8 cellular contexts compared by ENCODE assay signal in genomic region chr12:76559277-76560082, GRCh38. TPM values are rescaled to one million over a fixed set of nuclear protein-coding genes. Genes with fewer than 3 reads are reported as not detected.
DNase-seq lines count a peak whose midpoint lies in the region; ATAC-seq and TF ChIP-seq lines count a peak whose summit lies in the region.

A gene with protein sequence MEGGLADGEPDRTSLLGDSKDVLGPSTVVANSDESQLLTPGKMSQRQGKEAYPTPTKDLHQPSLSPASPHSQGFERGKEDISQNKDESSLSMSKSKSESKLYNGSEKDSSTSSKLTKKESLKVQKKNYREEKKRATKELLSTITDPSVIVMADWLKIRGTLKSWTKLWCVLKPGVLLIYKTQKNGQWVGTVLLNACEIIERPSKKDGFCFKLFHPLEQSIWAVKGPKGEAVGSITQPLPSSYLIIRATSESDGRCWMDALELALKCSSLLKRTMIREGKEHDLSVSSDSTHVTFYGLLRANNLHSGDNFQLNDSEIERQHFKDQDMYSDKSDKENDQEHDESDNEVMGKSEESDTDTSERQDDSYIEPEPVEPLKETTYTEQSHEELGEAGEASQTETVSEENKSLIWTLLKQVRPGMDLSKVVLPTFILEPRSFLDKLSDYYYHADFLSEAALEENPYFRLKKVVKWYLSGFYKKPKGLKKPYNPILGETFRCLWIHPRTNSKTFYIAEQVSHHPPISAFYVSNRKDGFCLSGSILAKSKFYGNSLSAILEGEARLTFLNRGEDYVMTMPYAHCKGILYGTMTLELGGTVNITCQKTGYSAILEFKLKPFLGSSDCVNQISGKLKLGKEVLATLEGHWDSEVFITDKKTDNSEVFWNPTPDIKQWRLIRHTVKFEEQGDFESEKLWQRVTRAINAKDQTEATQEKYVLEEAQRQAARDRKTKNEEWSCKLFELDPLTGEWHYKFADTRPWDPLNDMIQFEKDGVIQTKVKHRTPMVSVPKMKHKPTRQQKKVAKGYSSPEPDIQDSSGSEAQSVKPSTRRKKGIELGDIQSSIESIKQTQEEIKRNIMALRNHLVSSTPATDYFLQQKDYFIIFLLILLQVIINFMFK (minus strand): TSS chr12:76559771. CDS start chr12:76487551, 72,220 bp downstream.

- H3K4me3 Mint-ChIP-seq in Calu3 (ENCODE audit: low read depth, unreplicated experiment), result peak within 1 kb of the TSS; percentile 90
- peak within 1 kb of the TSS; percentile 95 for H3K4me3 Mint-ChIP-seq in endodermal cell

- ATAC-seq in GM21390 (IDR thresholded peaks at IDR 0.05; ENCODE audit: unreplicated experiment), result peak; percentile 75

- H3K4me1 Mint-ChIP-seq in Calu3 (ENCODE audit: low read depth, unreplicated experiment) (peaks cover 23% of the 10 kb centered on the region), endodermal cell (peaks cover 37% of the 10 kb centered on the region)

- H3K36me3 ChIP-seq in HUES48 (ENCODE audit: control insufficient read depth, insufficient read depth, low read length), result no peaks in the 10 kb centered on the region
- H3K36me3 ChIP-seq in NT2/D1 (ENCODE audit: insufficient read depth, insufficient read length, low read length), result no peaks in the 10 kb centered on the region
- H3K36me3 ChIP-seq in endodermal cell (ENCODE audit: control insufficient read depth, insufficient read depth, low read length), result no peaks in the 10 kb centered on the region
- peaks cover 4% of the 10 kb centered on the region for H3K36me3 ChIP-seq in mesodermal cell (ENCODE audit: control insufficient read depth, insufficient read depth, low read length)

- CTCF ChIA-PET in Calu3 (lab: Charles Lee), result interaction anchor here (0.6 kb wide), 1 partner anchor 23 kb away, joined by 3 read pairs; no protein-coding TSS in a partner anchor

- H3K36me3 Mint-ChIP-seq in Calu3 (ENCODE audit: insufficient read depth, unreplicated experiment), result peaks cover 30% of the 10 kb centered on the region
- no peaks in the 10 kb centered on the region for H3K36me3 Mint-ChIP-seq in endodermal cell (ENCODE audit: low read depth)

- no peaks in the 10 kb centered on the region for H3K27me3 ChIP-seq in HUES48 (ENCODE audit: control insufficient read depth, insufficient read depth, low read length)
- H3K27me3 ChIP-seq in NT2/D1 (ENCODE audit: insufficient read depth, insufficient read length), result no peaks in the 10 kb centered on the region
- H3K27me3 ChIP-seq in endodermal cell (ENCODE audit: control insufficient read depth, insufficient read depth, low read length, poor library complexity, severe bottlenecking), result no peaks in the 10 kb centered on the region

- H3K9me3 Mint-ChIP-seq in Calu3 (ENCODE audit: low read depth, unreplicated experiment), result no peaks in the 10 kb centered on the region
- H3K9me3 Mint-ChIP-seq in endodermal cell, result no peaks in the 10 kb centered on the region

- H3K4me1 ChIP-seq in HUES48 (ENCODE audit: control insufficient read depth, insufficient read depth, low read length) (peaks cover 18% of the 10 kb centered on the region), NT2/D1 (ENCODE audit: insufficient read depth, insufficient read length) (no peaks in the 10 kb centered on the region), endodermal cell (ENCODE audit: control insufficient read depth, insufficient read depth, low read length) (no peaks in the 10 kb centered on the region), mesodermal cell (ENCODE audit: control insufficient read depth, insufficient read depth, low read length, poor library complexity, severe bottlenecking) (peaks cover 12% of the 10 kb centered on the region)

- H3K4me3 ChIP-seq in HUES48 (ENCODE audit: low read depth, low read length) (peak within 1 kb of the TSS; percentile 90), NT2/D1 (ENCODE audit: insufficient read length, low read depth) (peak within 1 kb of the TSS; percentile 93), endodermal cell (ENCODE audit: low read length) (peak within 1 kb of the TSS; percentile 93), mesodermal cell (ENCODE audit: extremely low read depth, insufficient read depth, low read length, poor library complexity, severe bottlenecking) (peak within 1 kb of the TSS; percentile 97)

- H3K27ac Mint-ChIP-seq in Calu3 (ENCODE audit: unreplicated experiment), result peak within 1 kb of the TSS; percentile 92
- peak within 1 kb of the TSS; percentile 98 for H3K27ac Mint-ChIP-seq in endodermal cell

- WGBS in endodermal cell (ENCODE audit: insufficient coverage in 1 of 2, insufficient read length in 1 of 2), 2 experiments, result 0 to 1% methylated on average over 27 to 85 of the region's 85 CpGs
- 0 to 1% methylated on average over 53 to 58 of the region's 85 CpGs for WGBS in mesodermal cell (ENCODE audit: insufficient coverage in 2 of 2), 2 experiments

- H3K27ac ChIP-seq in HUES48 (ENCODE audit: low read depth, low read length) (peak within 1 kb of the TSS; percentile 96), endodermal cell (ENCODE audit: low read depth, low read length) (peak within 1 kb of the TSS; percentile 91), mesodermal cell (ENCODE audit: low read depth, low read length, severe bottlenecking) (peak within 1 kb of the TSS; percentile 93)

- DNase-seq in Calu3 (peak; percentile 97), NT2/D1 (ENCODE audit: low read depth, low spot score) (peak; percentile 92), endodermal cell (peak; percentile 100)
- DNase-seq in activated CD8-positive, alpha-beta memory T cell treated with anti-CD3 and anti-CD28 coated beads, Interleukin-2, amount 50 U/mL, for 1 hour (ENCODE audit: extremely low read depth), result peak; percentile 78
- DNase-seq in stimulated activated CD8-positive, alpha-beta memory T cell treated with anti-CD3 and anti-CD28 coated beads, Interleukin-15, amount 100 ng/mL, for 4 hours (ENCODE audit: low read depth in 2 of 2), result peak; percentile 93 to 96

- H3K27me3 Mint-ChIP-seq in Calu3 (ENCODE audit: unreplicated experiment) (no peaks in the 10 kb centered on the region), endodermal cell (ENCODE audit: insufficient read depth) (no peaks in the 10 kb centered on the region)

- BruUV-seq in Calu3 (replicated peaks; lab: Mats Ljungman, UMichigan), result no TSS peak

- TF ChIP-seq CTCF in Calu3 (IDR thresholded peaks at IDR 0.05; ENCODE audit: unreplicated experiment) (no peak), endodermal cell (conservative IDR thresholded peaks at IDR 0.05) (peak; percentile 39)

- H3K9ac ChIP-seq in HUES48 (ENCODE audit: low read depth, low read length) (peak within 1 kb of the TSS; percentile 87), NT2/D1 (ENCODE audit: insufficient read length, low read depth) (peak within 1 kb of the TSS; percentile 99), endodermal cell (ENCODE audit: extremely low read depth, low read length, poor library complexity, severe bottlenecking) (peak within 1 kb of the TSS; percentile 87)

- intact Hi-C loops in Calu3 (cut with micrococcal nuclease; ENCODE audit: unreplicated experiment), result loop anchor here (5.0 to 10.0 kb wide), 4 partner anchors 102 to 475 kb away; partner anchors contain the start of genes BBS10 and NAP1L1

- no peaks in the 10 kb centered on the region for H3K9me3 ChIP-seq in HUES48 (ENCODE audit: control insufficient read depth, insufficient read depth, low read length)
- no peaks in the 10 kb centered on the region for H3K9me3 ChIP-seq in NT2/D1 (ENCODE audit: insufficient read depth, low read length)
- H3K9me3 ChIP-seq in endodermal cell (ENCODE audit: control insufficient read depth, low read length), result no peaks in the 10 kb centered on the region
- no peaks in the 10 kb centered on the region for H3K9me3 ChIP-seq in mesodermal cell (ENCODE audit: control insufficient read depth, low read length)

RNA-seq across cellular contexts. Expression of the gene that starts here (rescaled TPM):
- total RNA-seq in Calu3 (2022) (62.0 and 64.9 TPM in 2 replicates), endodermal cell (10 to 100 TPM; 44.0 to 58.8 TPM)
- 47.7 TPM for polyA plus RNA-seq in endodermal cell (2013, experiment 1 of 2)
- 46.2 TPM for polyA plus RNA-seq in endodermal cell (2013, experiment 2 of 2)
- polyA plus RNA-seq in mesodermal cell (2013, experiment 1 of 2), result 68.1 TPM
- polyA plus RNA-seq in mesodermal cell (2013, experiment 2 of 2), result 65.8 TPM

Comparison
In these comparisons a context has a peak if more than half of its experiments do, and no peak if none do; other contexts are left out.
1. Peak in every context shown above with its lines: DNase-seq, ATAC-seq, H3K4me3 ChIP-seq and H3K27ac ChIP-seq.